ENCODE assay signal across 8 cellular contexts in the genomic region with DNA sequence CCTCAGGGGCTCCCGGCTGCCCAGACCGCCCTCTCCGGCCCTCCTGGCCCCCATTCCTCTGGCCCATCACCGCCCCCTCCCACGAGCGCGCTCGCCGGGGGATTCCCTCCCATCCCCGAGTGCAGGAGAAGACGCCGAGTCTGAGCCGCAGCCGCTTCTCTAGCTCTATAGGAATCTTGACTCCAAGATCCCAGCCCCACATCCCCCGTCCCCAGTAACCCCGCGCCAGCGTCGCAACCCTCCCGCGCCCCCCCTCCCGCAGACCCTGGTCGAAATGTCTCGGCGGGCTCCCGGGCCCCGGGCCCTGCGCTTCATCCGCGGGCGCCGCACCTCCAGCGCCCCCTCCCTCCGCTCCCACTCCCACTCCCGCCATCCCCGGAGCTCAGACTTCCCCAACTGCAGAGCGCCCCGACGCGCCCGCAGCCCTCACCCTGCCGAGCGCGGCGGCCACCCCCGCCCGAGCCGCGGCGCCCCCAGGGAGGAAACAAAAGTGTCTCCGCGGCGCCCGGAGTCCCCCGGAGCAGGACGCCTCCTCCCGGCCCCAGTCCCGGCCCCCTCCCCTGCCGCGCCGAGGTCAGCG. TPM values are rescaled to one million over a fixed set of nuclear protein-coding genes. Genes with fewer than 3 reads are reported as not detected.
DNase-seq lines count a peak whose midpoint lies in the region; ATAC-seq and TF ChIP-seq lines count a peak whose summit lies in the region.

No MANE protein-coding gene starts in this region.

- peaks cover 51% of the 10 kb centered on the region for H3K4me1 Mint-ChIP-seq in activated B cell treated with CpG ODN at 0.5 μM for 24 hours
- H3K4me1 Mint-ChIP-seq in natural killer cell = peaks cover 64 to 69% of the 10 kb centered on the region in 2 donors
- no peaks in the 10 kb centered on the region for H3K4me1 Mint-ChIP-seq in Calu3 (ENCODE audit: low read depth, unreplicated experiment)

- no peaks in the 10 kb centered on the region for H3K27me3 Mint-ChIP-seq in activated B cell treated with CpG ODN at 0.5 μM for 24 hours
- peaks cover 7 to 10% of the 10 kb centered on the region in 2 donors for H3K27me3 Mint-ChIP-seq in natural killer cell (ENCODE audit: low read depth in 2 of 2)
- H3K27me3 Mint-ChIP-seq in Calu3 (ENCODE audit: unreplicated experiment) = peaks cover 35% of the 10 kb centered on the region

- peak overlapping the region; percentile 99 for H3K27ac Mint-ChIP-seq in activated B cell treated with CpG ODN at 0.5 μM for 24 hours
- peak overlapping the region; percentile 95 to 100 for H3K27ac Mint-ChIP-seq in natural killer cell
- H3K27ac Mint-ChIP-seq in Calu3 (ENCODE audit: unreplicated experiment) = no peak overlapping the region

- ATAC-seq in HG02981 (IDR thresholded peaks at IDR 0.05; ENCODE audit: unreplicated experiment) = peak; percentile 8
- peak; percentile 33 for ATAC-seq in activated B cell treated with CpG ODN at 0.5 μM for 24 hours (ENCODE audit: low read depth)
- peak; percentile 24 for ATAC-seq in esophagus mucosa
- peak; percentile 12 to 25 (median 19) for ATAC-seq in natural killer cell

- POLR2A ChIA-PET in activated B cell treated with CpG ODN at 0.5 μM for 24 hours (lab: Charles Lee) = interaction anchor here (0.8 to 4.8 kb wide), 17 partner anchors 23 to 1161 kb away, joined by 3 to 61 read pairs (median 4); no protein-coding TSS in a partner anchor

- no TSS peak for BruUV-seq in Calu3 (replicated peaks; lab: Mats Ljungman, UMichigan)

- CTCF ChIA-PET in activated B cell treated with CpG ODN at 0.5 μM for 24 hours (lab: Charles Lee) (interaction anchor here (0.8 to 3.5 kb wide), 6 partner anchors 39 to 239 kb away, joined by 3 to 23 read pairs (median 4); no protein-coding TSS in a partner anchor), Calu3 (lab: Charles Lee) (no interaction called here)

- intact Hi-C loops in activated B cell treated with CpG ODN at 0.5 μM for 24 hours (cut with micrococcal nuclease) (loop anchor here (1.0 to 10.0 kb wide), 13 partner anchors 29 to 1753 kb away; partner anchors contain the start of genes EEPD1, HERPUD2 and STARD3NL), natural killer cell (cut with micrococcal nuclease) (loop anchor here (2.0 to 5.0 kb wide), 3 partner anchors 15 to 96 kb away; no protein-coding TSS in a partner anchor), Calu3 (cut with micrococcal nuclease; ENCODE audit: unreplicated experiment) (no loop called here)

- TF ChIP-seq CTCF in activated B cell treated with CpG ODN at 0.5 μM for 24 hours (IDR thresholded peaks at IDR 0.05) = no peak
- TF ChIP-seq CTCF in natural killer cell (IDR thresholded peaks at IDR 0.05) = no peak
- TF ChIP-seq CTCF in Calu3 (IDR thresholded peaks at IDR 0.05; ENCODE audit: unreplicated experiment) = no peak

- H3K4me3 Mint-ChIP-seq in activated B cell treated with CpG ODN at 0.5 μM for 24 hours (peak overlapping the region; percentile 92), natural killer cell (peak overlapping the region; percentile 100), Calu3 (ENCODE audit: low read depth, unreplicated experiment) (no peak overlapping the region)

- peaks cover 17% of the 10 kb centered on the region for H3K36me3 Mint-ChIP-seq in activated B cell treated with CpG ODN at 0.5 μM for 24 hours (ENCODE audit: low read depth)
- H3K36me3 Mint-ChIP-seq in natural killer cell = peaks cover 5% of the 10 kb centered on the region
- H3K36me3 Mint-ChIP-seq in Calu3 (ENCODE audit: insufficient read depth, unreplicated experiment) = no peaks in the 10 kb centered on the region

- DNase-seq in GM19238 (ENCODE audit: insufficient read length, low spot score) = peak; percentile 20
- DNase-seq in activated B cell treated with CpG ODN at 0.5 μM for 24 hours = no peak
- peak; percentile 43 for DNase-seq in natural killer cell
- DNase-seq in foreskin melanocyte = no peak
- DNase-seq in SIG-M5 treated with dmso at 0.1 percent for 504 hours (lab: John Stamatoyannopoulos, UW; ENCODE audit: unreplicated experiment) = no peak
- DNase-seq in Calu3 = no peak

- no peaks in the 10 kb centered on the region for H3K9me3 Mint-ChIP-seq in activated B cell treated with CpG ODN at 0.5 μM for 24 hours
- H3K9me3 Mint-ChIP-seq in natural killer cell = no peaks in the 10 kb centered on the region
- H3K9me3 Mint-ChIP-seq in Calu3 (ENCODE audit: low read depth, unreplicated experiment) = peaks cover 6% of the 10 kb centered on the region

RNA-seq across cellular contexts. Expression of gene ELMO1, which starts 0.5 kb away (rescaled TPM):
- total RNA-seq in activated B cell treated with CpG ODN at 0.5 μM for 24 hours (108 and 132 TPM in 2 replicates), esophagus mucosa (4.0 TPM), natural killer cell (100 to 1,000 TPM; 127 to 147 (median 130) TPM), Calu3 (2022) (not detected in 2 replicates)

Comparison
In these comparisons a context has a peak if more than half of its experiments do, and no peak if none do; other contexts are left out.
1. DNase-seq: peak in GM19238 (single experiment) and natural killer cell (single experiment); none in activated B cell treated with CpG ODN at 0.5 μM for 24 hours (single experiment), foreskin melanocyte (single experiment), SIG-M5 treated with dmso at 0.1 percent for 504 hours (single experiment) and Calu3 (single experiment).
2. RNA of gene ELMO1, which starts 0.5 kb away (total RNA-seq): 108 to 132 TPM in activated B cell treated with CpG ODN at 0.5 μM for 24 hours and 127 to 147 TPM in natural killer cell; 4.0 TPM in esophagus mucosa (single experiment) and not detected in Calu3; every median in the first group is over 10 times any median in the second.
3. Peak in every context shown above with its lines, with median percentiles within 50 percentile points of each other: ATAC-seq.